26 cellular contexts compared by ENCODE assay signal in the genomic region with DNA sequence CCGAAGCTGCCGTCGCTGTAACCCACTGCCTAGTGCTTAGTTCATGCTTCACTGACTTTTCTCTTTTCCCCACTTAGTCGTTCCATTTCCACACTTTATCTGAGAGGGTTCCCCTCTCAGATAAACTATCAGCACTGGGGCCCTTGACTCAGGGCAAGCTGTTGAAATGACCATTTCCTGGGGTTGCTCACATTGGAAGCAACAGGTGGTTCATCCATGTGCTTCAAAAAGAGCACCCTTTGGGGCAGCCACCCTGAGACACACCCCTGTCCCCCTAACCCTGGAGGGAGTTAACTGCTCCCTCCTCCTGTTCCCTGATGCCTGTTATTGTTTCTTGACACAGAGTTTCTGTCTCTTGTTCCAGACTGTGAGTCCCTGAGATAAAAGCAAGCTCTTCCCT.
DNase-seq lines count a peak whose midpoint lies in the region; FAIRE-seq and TF ChIP-seq lines count a peak whose summit lies in the region.
"Had no signal": no experiment of that assay in that cellular context is flagged by ENCODE, and none has a peak within 500 bp of the region (broad histone marks: within the 10 kb centered on the region; RNA-seq: fewer than 3 reads in every experiment).

No MANE protein-coding gene starts in this region.

- H4K20me1 ChIP-seq in H1 (replicated peaks in 1 of 2; ENCODE audit: control insufficient read depth in 1 of 2, insufficient read depth in 2 of 2, low read length in 2 of 2): no peaks in the 10 kb centered on the region
- H4K20me1 ChIP-seq: BLaER1 had no signal

- H2BK12ac ChIP-seq in H1 (ENCODE audit: low read depth, low read length) (peak overlapping the region; percentile 55; the same call in 1 of the 2 replicates), neuronal stem cell (ENCODE audit: low read length) (no peak overlapping the region)

- no peak for TF ChIP-seq EP300 in H1 (IDR thresholded peaks at IDR 0.05; ENCODE audit: borderline replicate concordance in 1 of 2, low read depth in 2 of 2, low read length in 2 of 2)

- FAIRE-seq in H1 (lab: Jason Lieb, UNC): no peak
- FAIRE-seq: A204.1, GM12878, GM12892, GM18507 had no signal

- H3K4me2 ChIP-seq in H1 (ENCODE audit: insufficient read depth in 1 of 2, low read depth in 2 of 2, low read length in 2 of 2) (no peak overlapping the region), neuronal stem cell (ENCODE audit: insufficient read depth, low read length, poor library complexity, severe bottlenecking) (no peak overlapping the region)
- H3K4me2 ChIP-seq: BLaER1 had no signal

- no peaks in the 10 kb centered on the region for H3K23me2 ChIP-seq in H1 (ENCODE audit: low read depth, low read length)

- H3K79me1 ChIP-seq in H1 (ENCODE audit: low read depth, low read length): no peaks in the 10 kb centered on the region
- H3K79me1 ChIP-seq in neuronal stem cell (ENCODE audit: low read depth, low read length): no peaks in the 10 kb centered on the region

- H4K91ac ChIP-seq in H1 (replicated peaks; ENCODE audit: insufficient read length, low read length) (no peak overlapping the region), neuronal stem cell (ENCODE audit: low read depth, low read length, poor library complexity) (no peak overlapping the region)

- H3K4me1 ChIP-seq in HEK293 (ENCODE audit: control insufficient read depth, insufficient read depth, low read length): no peaks in the 10 kb centered on the region
- peaks cover 0 to 8% (median 4%) of the 10 kb centered on the region in 4 experiments; a peak in 4 of 7 replicates for H3K4me1 ChIP-seq in H1 (replicated peaks in 1 of 4; ENCODE audit: control insufficient read depth in 3 of 4, insufficient read depth in 4 of 4, low read length in 3 of 4)
- H3K4me1 ChIP-seq in neuronal stem cell (ENCODE audit: control insufficient read depth in 2 of 2, insufficient read depth in 1 of 2, low read depth in 1 of 2, low read length in 2 of 2): peaks cover 0 to 2% of the 10 kb centered on the region in 2 donors
- H3K4me1 ChIP-seq in spleen: no peaks in the 10 kb centered on the region
- H3K4me1 ChIP-seq: BE2C, BLaER1 had no signal

- no peak overlapping the region for H3K9ac ChIP-seq in H1 (replicated peaks in 1 of 4; ENCODE audit: extremely low read depth in 1 of 4, low read depth in 3 of 4, low read length in 3 of 4)
- no peak overlapping the region for H3K9ac ChIP-seq in neuronal stem cell (ENCODE audit: low read depth, low read length, poor library complexity)
- H3K9ac ChIP-seq: BLaER1 had no signal

- no peaks in the 10 kb centered on the region for H3K36me3 ChIP-seq in HEK293 (ENCODE audit: control insufficient read depth in 2 of 2, insufficient read depth in 1 of 2, low read length in 2 of 2)
- H3K36me3 ChIP-seq in H1 (ENCODE audit: control insufficient read depth in 2 of 4, insufficient read depth in 4 of 4, low read length in 3 of 4): no peaks in the 10 kb centered on the region
- H3K36me3 ChIP-seq in neuronal stem cell (replicated peaks in 1 of 2; ENCODE audit: control insufficient read depth in 2 of 2, insufficient read depth in 2 of 2, low read length in 2 of 2): no peaks in the 10 kb centered on the region
- H3K36me3 ChIP-seq in spleen: no peaks in the 10 kb centered on the region
- H3K36me3 ChIP-seq: BE2C, BLaER1 had no signal

- peak overlapping the region; percentile 27; the same call in 1 of the 2 replicates for H2BK20ac ChIP-seq in H1 (ENCODE audit: low read length)

- no peak overlapping the region for H4K5ac ChIP-seq in H1 (ENCODE audit: insufficient read length, low read depth, low read length)

- H3K14ac ChIP-seq in H1 (ENCODE audit: insufficient read length) (no peak overlapping the region), neuronal stem cell (ENCODE audit: low read length) (peak overlapping the region; percentile 50)

- no peak for TF ChIP-seq POLR2A in H1 (IDR thresholded peaks at IDR 0.05; ENCODE audit: control extremely low read depth in 1 of 2, low read depth in 2 of 2, low read length in 2 of 2)
- no peak for TF ChIP-seq POLR2A in spleen (IDR thresholded peaks at IDR 0.05)

- H3K4ac ChIP-seq in H1 (replicated peaks; ENCODE audit: insufficient read length, low read depth, low read length) (no peak overlapping the region), neuronal stem cell (ENCODE audit: low read length) (no peak overlapping the region)

- no peaks in the 10 kb centered on the region for H3K9me3 ChIP-seq in HEK293 (ENCODE audit: control insufficient read depth, insufficient read depth, low read depth, low read length)
- peaks cover 0 to 2% of the 10 kb centered on the region in 2 experiments; a peak in 2 of 4 replicates for H3K9me3 ChIP-seq in H1 (ENCODE audit: insufficient read depth in 2 of 2, low read depth in 1 of 2, low read length in 1 of 2)
- H3K9me3 ChIP-seq in neuronal stem cell (replicated peaks in 1 of 2; ENCODE audit: control insufficient read depth in 2 of 2, insufficient read depth in 1 of 2, low read depth in 1 of 2, low read length in 2 of 2): no peaks in the 10 kb centered on the region
- no peaks in the 10 kb centered on the region for H3K9me3 ChIP-seq in spleen
- H3K9me3 ChIP-seq: BE2C, BLaER1 had no signal

- TF ChIP-seq RAD21 in H1 (IDR thresholded peaks at IDR 0.05 in 1 of 2, conservative IDR thresholded peaks at IDR 0.05 in 1 of 2; ENCODE audit: low read depth in 2 of 2, low read length in 2 of 2): no peak

- intact Hi-C loops in spleen (cut with DNase I; ENCODE audit: low total_unique reads): no loop called here

- no peaks in the 10 kb centered on the region for H3K36me3 Mint-ChIP-seq in HFFc6 (ENCODE audit: low read depth)
- H3K36me3 Mint-ChIP-seq: CD14-positive monocyte; CD4-positive, alpha-beta memory T cell; CD4-positive, CD25-positive, alpha-beta regulatory T cell; CD8-positive, alpha-beta memory T cell had no signal

- WGBS in H1 (ENCODE audit: extremely low coverage in 1 of 2, insufficient coverage in 1 of 2, insufficient read length in 1 of 2, insufficient replicate concordance in 2 of 2, low coverage in 1 of 2, low lambda C conversion rate in 2 of 2, missing lambda C conversion rate in 1 of 2), 2 experiments: 98% methylated on average over 4 of the region's 4 CpGs; no CpG with 5 or more reads in 1 of the 2 experiments
- WGBS in neuronal stem cell (ENCODE audit: extremely low coverage in 2 of 2, insufficient read length in 2 of 2, insufficient replicate concordance in 1 of 2), 2 donors: no CpG with 5 or more reads among the region's 4 CpGs
- WGBS in spleen, 5 donors: 64 to 86% (median 75%) methylated on average over 4 of the region's 4 CpGs

- H4K8ac ChIP-seq in H1 (ENCODE audit: extremely low read depth, insufficient read depth, low read length) (no peak overlapping the region), neuronal stem cell (ENCODE audit: low read depth, low read length) (no peak overlapping the region)

- no peak overlapping the region for H3K56ac ChIP-seq in H1 (replicated peaks; ENCODE audit: insufficient read length, low read depth, low read length)

- no peak overlapping the region for H2BK5ac ChIP-seq in H1 (ENCODE audit: low read depth, low read length)
- no peak overlapping the region for H2BK5ac ChIP-seq in neuronal stem cell (ENCODE audit: low read length)

- no peak overlapping the region for H3K23ac ChIP-seq in H1 (ENCODE audit: insufficient read length)
- no peak overlapping the region for H3K23ac ChIP-seq in neuronal stem cell (ENCODE audit: low read depth, low read length, poor library complexity)

- no peak overlapping the region; the same call in 1 of the 2 replicates for H2AK5ac ChIP-seq in H1 (ENCODE audit: low read depth, low read length)
- peak overlapping the region; percentile 32 for H2AK5ac ChIP-seq in neuronal stem cell (ENCODE audit: low read depth, low read length)

- no peak overlapping the region for H3K4me3 Mint-ChIP-seq in HFFc6
- H3K4me3 Mint-ChIP-seq: CD4-positive, alpha-beta memory T cell; CD4-positive, CD25-positive, alpha-beta regulatory T cell; CD8-positive, alpha-beta memory T cell had no signal

- POLR2A ChIA-PET in HEK293 (lab: Yijun Ruan, JAX) (no interaction called here), H1 (lab: Charles Lee; ENCODE audit: partially characterized antibody) (no interaction called here), RWPE1 (lab: Yijun Ruan, JAX; ENCODE audit: low non-redundant PET) (no interaction called here)

- H2BK15ac ChIP-seq in H1 (ENCODE audit: low read length): no peak overlapping the region
- no peak overlapping the region for H2BK15ac ChIP-seq in neuronal stem cell (ENCODE audit: low read length)

- no peak overlapping the region for H3K27ac Mint-ChIP-seq in HFFc6
- H3K27ac Mint-ChIP-seq: CD14-positive monocyte; CD4-positive, alpha-beta memory T cell had no signal

- H3K27ac ChIP-seq in HEK293 (ENCODE audit: extremely low read depth, low read depth, low read length) (no peak overlapping the region), H1 (ENCODE audit: low read depth, low read length) (no peak overlapping the region), neuronal stem cell (replicated peaks; ENCODE audit: low read length) (no peak overlapping the region), spleen (no peak overlapping the region), RWPE1 (no peak overlapping the region)
- H3K27ac ChIP-seq: BLaER1 had no signal

- H3K4me1 Mint-ChIP-seq in HFFc6 (ENCODE audit: low read depth): no peaks in the 10 kb centered on the region
- H3K4me1 Mint-ChIP-seq: CD14-positive monocyte; CD4-positive, alpha-beta memory T cell; CD4-positive, CD25-positive, alpha-beta regulatory T cell; CD8-positive, alpha-beta memory T cell had no signal

- H2BK120ac ChIP-seq in H1 (replicated peaks; ENCODE audit: low read depth, low read length) (no peak overlapping the region), neuronal stem cell (ENCODE audit: low read depth, low read length) (no peak overlapping the region)

- H3K9me3 Mint-ChIP-seq in HFFc6: no peaks in the 10 kb centered on the region
- H3K9me3 Mint-ChIP-seq: CD14-positive monocyte; CD4-positive, alpha-beta memory T cell; CD8-positive, alpha-beta memory T cell had no signal

- TF ChIP-seq CTCF in HEK293 (tag by site-specific recombination; IDR thresholded peaks at IDR 0.05): no peak
- no peak for TF ChIP-seq CTCF in H1 (IDR thresholded peaks at IDR 0.05; ENCODE audit: control extremely low read depth in 1 of 3, insufficient read depth in 1 of 3, low read depth in 1 of 3, low read length in 3 of 3)
- TF ChIP-seq CTCF in spleen (IDR thresholded peaks at IDR 0.05 in 8 of 11, conservative IDR thresholded peaks at IDR 0.05 in 3 of 11): no peak
- TF ChIP-seq CTCF in RWPE1 (conservative IDR thresholded peaks at IDR 0.05; ENCODE audit: low read depth): no peak
- no peak for TF ChIP-seq CTCF in HFFc6 (IDR thresholded peaks at IDR 0.05)

- no peaks in the 10 kb centered on the region for H3K79me2 ChIP-seq in H1 (ENCODE audit: control insufficient read depth in 1 of 2, insufficient read depth in 2 of 2, low read length in 2 of 2)

- CTCF ChIA-PET in HEK293 (lab: Yijun Ruan, JAX) (interaction anchor here (0.6 to 3.7 kb wide), 4 partner anchors 12 to 1348 kb away, joined by 4 to 35 read pairs (median 5); no protein-coding TSS in a partner anchor), H1 (lab: Charles Lee; ENCODE audit: partially characterized antibody) (interaction anchor here (0.6 to 7.5 kb wide), 11 partner anchors 9 to 360 kb away, joined by 3 to 91 read pairs (median 7); no protein-coding TSS in a partner anchor), RWPE1 (lab: Yijun Ruan, JAX) (no interaction called here)

- DNase-seq in H1 (ENCODE audit: low read depth in 1 of 2, low spot score in 2 of 2) (no peak), neuronal stem cell (ENCODE audit: low spot score) (no peak), spleen (peak; percentile 18), RWPE1 (ENCODE audit: low spot score) (no peak), HFFc6 (no peak)
- no peak for DNase-seq in activated naive CD4-positive, alpha-beta T cell (lab: John Stamatoyannopoulos, UW)
- DNase-seq: 8988T; ACHN; BE2C; C1 segment of cervical spinal cord; CD4-positive, alpha-beta memory T cell; CD4-positive, CD25-positive, alpha-beta regulatory T cell; CD8-positive, alpha-beta memory T cell; DMS 273 treated with DMSO at 0.1 percent for 48 hours; DMS53; DMS79; DND-41; EL; GDM1 had no signal

- peaks cover 19% of the 10 kb centered on the region for H3K27me3 Mint-ChIP-seq in HFFc6 (ENCODE audit: insufficient read depth)

- no peak overlapping the region for H2AFZ ChIP-seq in H1 (ENCODE audit: low read length)
- H2AFZ ChIP-seq in neuronal stem cell (ENCODE audit: low read length): no peak overlapping the region

- H3K18ac ChIP-seq in H1 (ENCODE audit: extremely low read depth, low read length) (no peak overlapping the region), neuronal stem cell (ENCODE audit: low read length) (no peak overlapping the region)

- no peak overlapping the region for H3K4me3 ChIP-seq in HEK293 (ENCODE audit: low read depth, low read length)
- H3K4me3 ChIP-seq in H1 (ENCODE audit: extremely low read depth in 1 of 4, insufficient read depth in 2 of 4, low read depth in 3 of 4, low read length in 4 of 4): no peak overlapping the region
- no peak overlapping the region for H3K4me3 ChIP-seq in neuronal stem cell (ENCODE audit: low read length in 2 of 2)
- no peak overlapping the region for H3K4me3 ChIP-seq in spleen
- H3K4me3 ChIP-seq: BLaER1, GM12878 had no signal

- H3K27me3 ChIP-seq in H1 (replicated peaks in 1 of 4; ENCODE audit: control insufficient read depth in 3 of 4, extremely low read depth in 1 of 4, insufficient read depth in 3 of 4, low read length in 3 of 4) (no peaks in the 10 kb centered on the region; a peak in 1 of 7 replicates), neuronal stem cell (ENCODE audit: control insufficient read depth in 3 of 3, insufficient read depth in 3 of 3, low read depth in 1 of 3, low read length in 3 of 3) (peaks cover 0 to 21% (median 2%) of the 10 kb centered on the region in 3 experiments), spleen (replicated peaks in 1 of 7) (peaks cover 0 to 55% (median 0%) of the 10 kb centered on the region in 7 donors)
- H3K27me3 ChIP-seq: BE2C, BLaER1 had no signal
